In genomic region chr10:11227103-11227502, GRCh38 we compare ENCODE assay signal across 8 cellular contexts.
DNase-seq lines count a peak whose midpoint lies in the region; ATAC-seq and TF ChIP-seq lines count a peak whose summit lies in the region.

No MANE protein-coding gene starts in this region.

- H3K36me3 ChIP-seq in left ventricle myocardium inferior (peaks cover under 1% of the 10 kb centered on the region), heart right ventricle (peaks cover 0 to 40% (median 0%) of the 10 kb centered on the region in 9 donors), Peyer's patch (no peaks in the 10 kb centered on the region), ovary (no peaks in the 10 kb centered on the region), body of pancreas (replicated peaks in 1 of 2; ENCODE audit: insufficient read depth in 1 of 2, low read depth in 2 of 2) (no peaks in the 10 kb centered on the region)

- no peak for DNase-seq in left ventricle myocardium inferior
- no peak for DNase-seq in heart right ventricle
- peak in 2 of 3 donors; percentile 58 to 62 for DNase-seq in Peyer's patch
- DNase-seq in stimulated activated naive CD8-positive, alpha-beta T cell treated with anti-CD3 and anti-CD28 coated beads, Interleukin-15, amount 100 ng/mL, for 72 hours = peak in 1 of 2 donors; percentile 21
- no peak for DNase-seq in ovary
- no peak for DNase-seq in stimulated activated CD4-positive, alpha-beta T cell treated with anti-CD3 and anti-CD28 coated beads, Interleukin-4, amount 100 ng/mL, for 24 hours
- no peak for DNase-seq in body of pancreas

- no peak for TF ChIP-seq CTCF in left ventricle myocardium inferior (IDR thresholded peaks at IDR 0.05; ENCODE audit: borderline replicate concordance)
- no peak for TF ChIP-seq CTCF in heart right ventricle (IDR thresholded peaks at IDR 0.05)
- TF ChIP-seq CTCF in Peyer's patch (IDR thresholded peaks at IDR 0.05) = no peak
- no peak for TF ChIP-seq CTCF in ovary (IDR thresholded peaks at IDR 0.05)
- no peak for TF ChIP-seq CTCF in body of pancreas (IDR thresholded peaks at IDR 0.05)

- peak overlapping the region; percentile 66 to 71 for H3K4me3 Mint-ChIP-seq in stimulated activated naive CD8-positive, alpha-beta T cell treated with anti-CD3 and anti-CD28 coated beads, Interleukin-15, amount 100 ng/mL, for 72 hours

- ATAC-seq in heart right ventricle = no peak
- peak; percentile 41 for ATAC-seq in HG02870 (IDR thresholded peaks at IDR 0.05; ENCODE audit: unreplicated experiment)
- ATAC-seq in stimulated activated naive CD8-positive, alpha-beta T cell treated with anti-CD3 and anti-CD28 coated beads, Interleukin-15, amount 100 ng/mL, for 72 hours = peak; percentile 33
- no peak for ATAC-seq in body of pancreas

- no peak for TF ChIP-seq EP300 in ovary (IDR thresholded peaks at IDR 0.05)

- no peaks in the 10 kb centered on the region for H3K9me3 Mint-ChIP-seq in stimulated activated naive CD8-positive, alpha-beta T cell treated with anti-CD3 and anti-CD28 coated beads, Interleukin-15, amount 100 ng/mL, for 72 hours

- H3K4me1 ChIP-seq in left ventricle myocardium inferior (peaks cover 81% of the 10 kb centered on the region), heart right ventricle (peaks cover 2 to 71% (median 36%) of the 10 kb centered on the region in 9 donors), Peyer's patch (peaks cover 0 to 23% (median 18%) of the 10 kb centered on the region in 4 donors), ovary (ENCODE audit: insufficient read depth) (no peaks in the 10 kb centered on the region), body of pancreas (no peaks in the 10 kb centered on the region)

- H3K27ac ChIP-seq in left ventricle myocardium inferior (replicated peaks) (peak overlapping the region; percentile 0), heart right ventricle (peak overlapping the region in 1 of 10 donors; percentile 72), Peyer's patch (peak overlapping the region in 3 of 4 donors; percentile 17 to 73 (median 34)), ovary (no peak overlapping the region), body of pancreas (no peak overlapping the region)

- TF ChIP-seq POLR2A in Peyer's patch (IDR thresholded peaks at IDR 0.05) (no peak), ovary (IDR thresholded peaks at IDR 0.05) (no peak), body of pancreas (IDR thresholded peaks at IDR 0.05) (no peak)

- no peaks in the 10 kb centered on the region for H3K27me3 Mint-ChIP-seq in stimulated activated naive CD8-positive, alpha-beta T cell treated with anti-CD3 and anti-CD28 coated beads, Interleukin-15, amount 100 ng/mL, for 72 hours

- H3K9me3 ChIP-seq in left ventricle myocardium inferior (replicated peaks) (peaks cover under 1% of the 10 kb centered on the region), heart right ventricle (no peaks in the 10 kb centered on the region), Peyer's patch (no peaks in the 10 kb centered on the region), ovary (no peaks in the 10 kb centered on the region), body of pancreas (no peaks in the 10 kb centered on the region)

- whole genome bisulfite sequencing in heart right ventricle, 2 donors = 91% methylated on average over 7 of the region's 7 CpGs
- WGBS in ovary, 3 donors = 89 to 97% (median 94%) methylated on average over 7 of the region's 7 CpGs
- WGBS in body of pancreas, 2 donors = 70 to 81% methylated on average over 3 to 7 of the region's 7 CpGs

- H3K4me3 ChIP-seq in left ventricle myocardium inferior (no peak overlapping the region), heart right ventricle (no peak overlapping the region), Peyer's patch (no peak overlapping the region), ovary (no peak overlapping the region), body of pancreas (no peak overlapping the region)

- intact Hi-C loops in left ventricle myocardium inferior (cut with micrococcal nuclease) (no loop called here), heart right ventricle (cut with DNase I) (no loop called here), ovary (cut with DNase I) (no loop called here), body of pancreas (cut with DNase I) (no loop called here)

- peaks cover 92% of the 10 kb centered on the region for H3K4me1 Mint-ChIP-seq in stimulated activated naive CD8-positive, alpha-beta T cell treated with anti-CD3 and anti-CD28 coated beads, Interleukin-15, amount 100 ng/mL, for 72 hours

- peak overlapping the region; percentile 2 to 69 for H3K27ac Mint-ChIP-seq in stimulated activated naive CD8-positive, alpha-beta T cell treated with anti-CD3 and anti-CD28 coated beads, Interleukin-15, amount 100 ng/mL, for 72 hours

- no peaks in the 10 kb centered on the region for H3K27me3 ChIP-seq in left ventricle myocardium inferior (ENCODE audit: low read depth)
- no peaks in the 10 kb centered on the region for H3K27me3 ChIP-seq in heart right ventricle
- H3K27me3 ChIP-seq in Peyer's patch = no peaks in the 10 kb centered on the region
- no peaks in the 10 kb centered on the region for H3K27me3 ChIP-seq in ovary
- H3K27me3 ChIP-seq in body of pancreas = no peaks in the 10 kb centered on the region

Comparison
In these comparisons a context has a peak if more than half of its experiments do, and no peak if none do; other contexts are left out.
1. DNase-seq: peak in Peyer's patch (2 of 3); none in left ventricle myocardium inferior (single experiment), heart right ventricle (0 of 2), ovary (0 of 5), stimulated activated CD4-positive, alpha-beta T cell treated with anti-CD3 and anti-CD28 coated beads, Interleukin-4, amount 100 ng/mL, for 24 hours (single experiment) and body of pancreas (0 of 4).
2. H3K27ac ChIP-seq: peak in left ventricle myocardium inferior (single experiment) and Peyer's patch (3 of 4); none in ovary (0 of 2) and body of pancreas (0 of 4).
3. ATAC-seq: peak in HG02870 (single experiment) and stimulated activated naive CD8-positive, alpha-beta T cell treated with anti-CD3 and anti-CD28 coated beads, Interleukin-15, amount 100 ng/mL, for 72 hours (single experiment); none in heart right ventricle (0 of 8) and body of pancreas (single experiment).